8 cellular contexts compared by ENCODE assay signal in the genomic region with DNA sequence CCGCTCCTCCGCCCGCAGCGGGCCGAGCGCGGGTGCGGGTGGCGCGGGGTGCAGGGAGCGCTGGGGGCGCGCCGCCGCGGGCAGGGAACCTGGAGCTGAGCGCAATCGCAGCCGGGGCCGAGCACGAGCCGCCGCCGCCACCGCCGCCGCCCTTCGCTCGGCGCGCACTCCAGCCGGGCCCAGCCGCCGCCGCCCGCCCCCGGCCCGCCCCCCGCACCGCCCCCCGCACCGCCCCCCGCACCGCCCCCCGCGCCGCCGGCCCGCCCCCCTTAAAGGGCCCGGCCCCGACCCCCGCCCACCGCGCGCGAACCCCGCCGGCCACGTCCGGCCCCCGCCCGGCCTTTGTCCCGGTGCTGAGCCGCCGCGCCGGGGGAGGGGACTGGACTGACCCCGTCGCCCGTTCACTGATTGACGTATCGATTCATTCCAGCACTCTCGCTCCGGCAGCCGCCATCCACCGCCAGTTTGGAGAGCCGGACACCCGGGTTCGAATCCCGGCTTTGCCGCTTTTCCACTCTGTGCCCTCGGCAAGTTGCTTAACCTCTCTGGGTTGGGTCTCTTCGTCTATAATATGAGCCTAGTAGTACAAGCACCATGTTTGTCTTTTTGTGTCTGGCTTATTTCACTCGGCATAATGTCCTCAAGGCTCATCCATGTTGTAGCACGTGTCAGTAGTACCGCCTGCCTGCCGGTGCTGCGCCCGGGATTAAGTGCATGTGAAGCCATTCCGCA. TPM values are rescaled to one million over a fixed set of nuclear protein-coding genes. Genes with fewer than 3 reads are reported as not detected.
DNase-seq lines count a peak whose midpoint lies in the region; ATAC-seq and TF ChIP-seq lines count a peak whose summit lies in the region.

SH3PXD2B (minus strand) TSS at position 171 of the 732 bp plus-strand sequence. CDS start 173 bp downstream, outside the sequence.

- H3K27ac ChIP-seq in DND-41 (ENCODE audit: low read length) (no peak within 1 kb of the TSS), SJCRH30 (peak within 1 kb of the TSS; percentile 58), body of pancreas (peak within 1 kb of the TSS; percentile 65 to 84 (median 70))

- H3K4me1 ChIP-seq in DND-41 (ENCODE audit: insufficient read depth, low read length) (peaks cover 13% of the 10 kb centered on the region), SJCRH30 (peaks cover 18% of the 10 kb centered on the region), body of pancreas (peaks cover 30% of the 10 kb centered on the region)

- H3K9me3 ChIP-seq in DND-41 (ENCODE audit: insufficient read depth, low read length, severe bottlenecking) (no peaks in the 10 kb centered on the region), SJCRH30 (replicated peaks) (no peaks in the 10 kb centered on the region), body of pancreas (no peaks in the 10 kb centered on the region)

- H3K79me2 ChIP-seq in DND-41 (ENCODE audit: insufficient read depth, low read length): no peaks in the 10 kb centered on the region

- H3K4me2 ChIP-seq in DND-41 (ENCODE audit: insufficient read depth, low read length): peak within 1 kb of the TSS; percentile 76

- peak within 1 kb of the TSS; percentile 57 for H2AFZ ChIP-seq in DND-41 (ENCODE audit: low read depth, low read length)

- H3K4me3 ChIP-seq in DND-41 (ENCODE audit: low read depth in 1 of 2, low read length in 2 of 2) (peak within 1 kb of the TSS; percentile 21 to 60; a peak in 3 of 4 replicates), SJCRH30 (peak within 1 kb of the TSS; percentile 91), body of pancreas (peak within 1 kb of the TSS; percentile 57 to 79)

- TF ChIP-seq POLR2A in body of pancreas (IDR thresholded peaks at IDR 0.05): no peak

- peak within 1 kb of the TSS; percentile 61 for H3K9ac ChIP-seq in DND-41 (ENCODE audit: low read depth, low read length)

- peak; percentile 86 for ATAC-seq in DND-41 (ENCODE audit: insufficient read depth, low read depth)
- ATAC-seq in HG02938 (IDR thresholded peaks at IDR 0.05; ENCODE audit: unreplicated experiment): peak; percentile 44
- peak; percentile 76 for ATAC-seq in body of pancreas

- H4K20me1 ChIP-seq in DND-41 (ENCODE audit: insufficient read depth, low read length): peaks cover 5% of the 10 kb centered on the region; the same call in 1 of the 2 replicates

- intact Hi-C loops in body of pancreas (cut with DNase I): no loop called here

- 6 to 33% methylated on average over 10 to 29 of the region's 90 CpGs for WGBS in body of pancreas, 2 donors

- TF ChIP-seq CTCF in DND-41 (IDR thresholded peaks at IDR 0.05; ENCODE audit: borderline replicate concordance, extremely low read depth, low read length, poor library complexity, severe bottlenecking) (no peak), body of pancreas (IDR thresholded peaks at IDR 0.05) (no peak)

- H3K36me3 ChIP-seq in DND-41 (ENCODE audit: insufficient read depth, low read length) (no peaks in the 10 kb centered on the region), SJCRH30 (no peaks in the 10 kb centered on the region), body of pancreas (replicated peaks in 1 of 2; ENCODE audit: insufficient read depth in 1 of 2, low read depth in 2 of 2) (no peaks in the 10 kb centered on the region)

- H3K27me3 ChIP-seq in DND-41 (ENCODE audit: insufficient read depth, low read length, poor library complexity): peaks cover 20% of the 10 kb centered on the region
- H3K27me3 ChIP-seq in SJCRH30: no peaks in the 10 kb centered on the region
- H3K27me3 ChIP-seq in body of pancreas: no peaks in the 10 kb centered on the region

- DNase-seq in DND-41: peak; percentile 65
- peak; percentile 71 to 75 for DNase-seq in SJCRH30
- peak; percentile 70 to 74 (median 72) for DNase-seq in body of pancreas
- DNase-seq in hypothalamus (lab: John Stamatoyannopoulos, UW): peak in 30 of 51 donors; percentile 20 to 84 (median 66)
- no peak for DNase-seq in renal cortical epithelial cell (ENCODE audit: low read depth)
- no peak for DNase-seq in inferior parietal cortex (ENCODE audit: extremely low spot score)
- DNase-seq in H4 (ENCODE audit: low spot score): no peak

RNA-seq across cellular contexts. Expression of gene SH3PXD2B, which starts in this region (rescaled TPM):
- total RNA-seq in SJCRH30 (2014; rRNA removed; shearing (Covaris generic)): 16.4 and 16.9 TPM in 2 replicates
- total RNA-seq in body of pancreas (10 to 100 TPM in 1 of 2 donors, 1 to 10 TPM in 1; 9.9 to 16.9 TPM), renal cortical epithelial cell (8.3 and 12.9 TPM in 2 replicates)
- 7.7 and 9.4 TPM in 2 replicates for total RNA-seq in H4 (2014; rRNA removed; shearing (Covaris generic))

Comparison
In these comparisons a context has a peak if more than half of its experiments do, and no peak if none do; other contexts are left out.
1. DNase-seq: peak in DND-41 (single experiment), SJCRH30 (2 of 2), body of pancreas (4 of 4) and hypothalamus (30 of 51); none in renal cortical epithelial cell (single experiment), inferior parietal cortex (single experiment) and H4 (single experiment).
2. H3K4me3 ChIP-seq: peak in every context shown above with its lines; median percentile 91 in SJCRH30; 68 in body of pancreas; 40 in DND-41.
3. Peak in every context shown above with its lines, with median percentiles within 50 percentile points of each other: ATAC-seq.